Comparison of ENCODE assay signal across 28 cellular contexts in genomic region chr22:50090141-50090714, GRCh38. TPM values are rescaled to one million over a fixed set of nuclear protein-coding genes. Genes with fewer than 3 reads are reported as not detected.
DNase-seq lines count a peak whose midpoint lies in the region; ATAC-seq, FAIRE-seq and TF ChIP-seq lines count a peak whose summit lies in the region.
"Had no signal": no experiment of that assay in that cellular context is flagged by ENCODE, and none has a peak within 500 bp of the region (broad histone marks: within the 10 kb centered on the region; RNA-seq: fewer than 3 reads in every experiment).

No MANE protein-coding gene starts in this region.

- no peaks in the 10 kb centered on the region for H3K9me3 ChIP-seq in HepG2 (ENCODE audit: low read length)
- H3K9me3 ChIP-seq in skeletal muscle satellite cell (replicated peaks; ENCODE audit: low read length): no peaks in the 10 kb centered on the region
- H3K9me3 ChIP-seq: SK-N-SH had no signal

- in situ Hi-C loops in HepG2 (cut with HindIII; ENCODE audit: extremely low pct_ligation_motif_present, low pct_unique_long_range_greater_than_20kb): no loop called here

- no peaks in the 10 kb centered on the region for H3K36me3 Mint-ChIP-seq in chondrocyte (ENCODE audit: low read depth)

- H3K4me2 ChIP-seq in HepG2 (ENCODE audit: low read depth, low read length): no peak overlapping the region
- peak overlapping the region; percentile 15 for H3K4me2 ChIP-seq in skeletal muscle satellite cell (ENCODE audit: low read length)
- H3K4me2 ChIP-seq: SK-N-SH had no signal

- BruUV-seq in HepG2 (replicated peaks; lab: Mats Ljungman, UMichigan): no TSS peak

- no peak overlapping the region for H2AFZ ChIP-seq in HepG2 (ENCODE audit: low read length)

- CTCF ChIA-PET in HepG2 (lab: Yijun Ruan, JAX; ENCODE audit: low intra/inter-chr PET ratio, low total read pairs): no interaction called here

- H3K9ac ChIP-seq in HepG2 (ENCODE audit: insufficient read depth, low read depth, low read length): no peak overlapping the region
- no peak overlapping the region for H3K9ac ChIP-seq in skeletal muscle satellite cell (ENCODE audit: low read depth, low read length)
- H3K9ac ChIP-seq: SK-N-SH had no signal

- POLR2A ChIA-PET in HepG2 (lab: Yijun Ruan, JAX): no interaction called here

- 90% methylated on average over 39 of the region's 51 CpGs for WGBS in HepG2 (ENCODE audit: low lambda C conversion rate)

- peaks cover 9% of the 10 kb centered on the region for H3K27me3 Mint-ChIP-seq in chondrocyte (ENCODE audit: low read depth)

- peak; percentile 89 for DNase-seq in chondrocyte (ENCODE audit: low spot score)
- DNase-seq in HepG2 (ENCODE audit: low spot score): no peak
- no peak for DNase-seq in RKO (ENCODE audit: low spot score)
- DNase-seq in Kasumi-1 (lab: John Stamatoyannopoulos, UW): no peak
- DNase-seq in D341Med (ENCODE audit: low spot score): no peak
- no peak for DNase-seq in NCI-H345 treated with DMSO at 0.1 percent for 48 hours (lab: John Stamatoyannopoulos, UW; ENCODE audit: unreplicated experiment)
- DNase-seq: 8988T, ACHN, Calu3, DMS153, DND-41, HFFc6, NCI-H1105, NCI-H146, NCI-H1930, NCI-H2107, NCI-H446, NCI-H524 treated with DMSO at 0.1 percent for 48 hours, NCI-H774 had no signal

- no peaks in the 10 kb centered on the region for H3K36me3 ChIP-seq in HepG2 (replicated peaks in 1 of 2; ENCODE audit: control insufficient read depth in 1 of 2, insufficient read depth in 2 of 2, low read length in 2 of 2)
- H3K36me3 ChIP-seq in skeletal muscle satellite cell (ENCODE audit: insufficient read depth, low read length): no peaks in the 10 kb centered on the region
- H3K36me3 ChIP-seq: HAP-1 had no signal

- peaks cover 3% of the 10 kb centered on the region for H3K9me3 Mint-ChIP-seq in chondrocyte (ENCODE audit: low read depth)

- H3K27me3 ChIP-seq in HepG2 (ENCODE audit: control insufficient read depth in 1 of 2, insufficient read depth in 2 of 2, low read length in 2 of 2): peaks cover 2 to 14% of the 10 kb centered on the region in 2 experiments; a peak in 4 of 5 replicates
- H3K27me3 ChIP-seq in skeletal muscle satellite cell (ENCODE audit: control insufficient read depth, insufficient read depth, low read length): peaks cover 33% of the 10 kb centered on the region

- no peak for ATAC-seq in HepG2

- H3K79me2 ChIP-seq in HepG2 (ENCODE audit: insufficient read depth, low read length): no peaks in the 10 kb centered on the region

- intact Hi-C loops in HepG2 (cut with micrococcal nuclease; ENCODE audit: unreplicated experiment): no loop called here

- no peak for FAIRE-seq in HepG2 (lab: Jason Lieb, UNC)
- FAIRE-seq: GM12892, RCC 7860 had no signal

- TF ChIP-seq CTCF in 22Rv1 (IDR thresholded peaks at IDR 0.05) (no peak), chondrocyte (IDR thresholded peaks at IDR 0.05) (no peak), HepG2 (CRISPR knock-in tag; IDR thresholded peaks at IDR 0.05) (no peak)

- no peak for TF ChIP-seq EP300 in HepG2 (IDR thresholded peaks at IDR 0.05; ENCODE audit: low read depth in 2 of 2, low read length in 2 of 2)
- TF ChIP-seq EP300 in HepG2 (CRISPR knock-in tag; IDR thresholded peaks at IDR 0.05; ENCODE audit: borderline replicate concordance): no peak

- no peaks in the 10 kb centered on the region for H4K20me1 ChIP-seq in HepG2 (ENCODE audit: insufficient read depth, low read length)

- no peak for TF ChIP-seq RAD21 in HepG2 (CRISPR knock-in tag; IDR thresholded peaks at IDR 0.05)

- H3K4me3 ChIP-seq in HepG2 (replicated peaks in 1 of 3; ENCODE audit: insufficient read depth in 1 of 3, low read depth in 2 of 3, low read length in 3 of 3): no peak overlapping the region
- H3K4me3 ChIP-seq in skeletal muscle satellite cell (ENCODE audit: low read length): no peak overlapping the region
- H3K4me3 ChIP-seq: HAP-1 had no signal

- no peaks in the 10 kb centered on the region for H3K4me1 ChIP-seq in HepG2 (ENCODE audit: insufficient read depth, low read length)
- H3K4me1 ChIP-seq in skeletal muscle satellite cell (ENCODE audit: control insufficient read depth, insufficient read depth, low read length): no peaks in the 10 kb centered on the region
- H3K4me1 ChIP-seq: HAP-1 had no signal

- H3K27ac ChIP-seq in 22Rv1: peak overlapping the region; percentile 64
- no peak overlapping the region for H3K27ac ChIP-seq in HepG2 (ENCODE audit: extremely low read length, insufficient read depth, low read length)

- no peak overlapping the region for H3K4me3 Mint-ChIP-seq in chondrocyte (ENCODE audit: unreplicated experiment)
- H3K4me3 Mint-ChIP-seq: HFFc6 had no signal

- no peak overlapping the region for H3K27ac Mint-ChIP-seq in chondrocyte (ENCODE audit: unreplicated experiment)
- H3K27ac Mint-ChIP-seq: HFFc6 had no signal

- H3K4me1 Mint-ChIP-seq in chondrocyte (ENCODE audit: low read depth): peaks cover 5% of the 10 kb centered on the region

- TF ChIP-seq POLR2A in HepG2 (IDR thresholded peaks at IDR 0.05; ENCODE audit: insufficient read depth in 1 of 2, low read depth in 2 of 2, low read length in 2 of 2): no peak

RNA-seq across cellular contexts. Expression of gene MOV10L1, which starts 0.4 kb away (rescaled TPM):
- total RNA-seq in chondrocyte (0.51 to 1.1 TPM (median 1.1 TPM) in 3 replicates), HepG2 (2016; rRNA removed; fragmentation: Illumina TruSeq; extraction: Trizol) (0.11 TPM in 1 of 2 replicates, not detected in the other)
- not detected in 2 replicates for total RNA-seq in HepG2 (2016; cell fraction: cytosol; rRNA removed; fragmentation: Illumina TruSeq; extraction: Trizol; ENCODE audit: low read depth)
- total RNA-seq in HepG2 (2016; cell fraction: insoluble cytoplasmic fraction; rRNA removed; fragmentation: Illumina TruSeq; extraction: Trizol): 0.17 TPM in 1 of 2 replicates, not detected in the other
- total RNA-seq in HepG2 (2016; cell fraction: membrane; rRNA removed; fragmentation: Illumina TruSeq; extraction: Trizol): not detected in 2 replicates
- 0.12 and 0.28 TPM in 2 replicates for total RNA-seq in HepG2 (2016; cell fraction: nucleus; rRNA removed; fragmentation: Illumina TruSeq; extraction: Trizol)
- polyA plus RNA-seq in HepG2 (2011; rRNA removed): 0.12 and 0.31 TPM in 2 replicates
- polyA plus RNA-seq in HepG2 (2011; cell fraction: cytosol; rRNA removed): 0.05 and 0.09 TPM in 2 replicates
- 0.47 and 1.1 TPM in 2 replicates for polyA plus RNA-seq in HepG2 (2011; cell fraction: nucleus; rRNA removed)
- 0.29 and 0.46 TPM in 2 replicates for polyA plus RNA-seq in HepG2 (2012)
- not detected in 2 replicates for polyA plus RNA-seq in HepG2 (2016; cell fraction: cytosol; fragmentation: Illumina TruSeq; extraction: Trizol; ENCODE audit: low read depth)
- polyA plus RNA-seq in HepG2 (2016; cell fraction: insoluble cytoplasmic fraction; fragmentation: Illumina TruSeq; extraction: Trizol; ENCODE audit: low read depth): not detected in 2 replicates
- 0.08 TPM in 1 of 2 replicates, not detected in the other for polyA plus RNA-seq in HepG2 (2016; cell fraction: membrane; fragmentation: Illumina TruSeq; extraction: Trizol; ENCODE audit: low read depth)
- not detected in 2 replicates for polyA plus RNA-seq in HepG2 (2016; cell fraction: nucleus; fragmentation: Illumina TruSeq; extraction: Trizol; ENCODE audit: insufficient read depth, low read depth)
- polyA minus RNA-seq in HepG2 (2011; rRNA and poly(A)+ RNA removed; ENCODE audit: low replicate concordance): not detected in 2 replicates
- not detected in 2 replicates for polyA minus RNA-seq in HepG2 (2011; cell fraction: cytosol; rRNA and poly(A)+ RNA removed)
- polyA minus RNA-seq in HepG2 (2011; cell fraction: nucleus; rRNA and poly(A)+ RNA removed): 0.39 TPM in 1 of 2 replicates, not detected in the other
- 0.25 and 0.66 TPM in 2 replicates for total RNA-seq in skeletal muscle satellite cell (2012; rRNA removed)
- total RNA-seq: Calu3, MCF 10A had no signal

RNA-seq across cellular contexts. Expression of gene MLC1, which starts 5.0 kb away (rescaled TPM):
- total RNA-seq in chondrocyte: 0.38 to 0.77 TPM (median 0.50 TPM) in 3 replicates
- not detected in 2 replicates for total RNA-seq in HepG2 (2016; rRNA removed; fragmentation: Illumina TruSeq; extraction: Trizol)
- total RNA-seq in HepG2 (2016; cell fraction: cytosol; rRNA removed; fragmentation: Illumina TruSeq; extraction: Trizol; ENCODE audit: low read depth): not detected in 2 replicates
- not detected in 2 replicates for total RNA-seq in HepG2 (2016; cell fraction: insoluble cytoplasmic fraction; rRNA removed; fragmentation: Illumina TruSeq; extraction: Trizol)
- total RNA-seq in HepG2 (2016; cell fraction: membrane; rRNA removed; fragmentation: Illumina TruSeq; extraction: Trizol): not detected in 2 replicates
- not detected in 2 replicates for total RNA-seq in HepG2 (2016; cell fraction: nucleus; rRNA removed; fragmentation: Illumina TruSeq; extraction: Trizol)
- polyA plus RNA-seq in HepG2 (2011; rRNA removed): not detected in 2 replicates
- polyA plus RNA-seq in HepG2 (2011; cell fraction: cytosol; rRNA removed): not detected in 2 replicates
- not detected in 2 replicates for polyA plus RNA-seq in HepG2 (2011; cell fraction: nucleus; rRNA removed)
- not detected in 2 replicates for polyA plus RNA-seq in HepG2 (2012)
- not detected in 2 replicates for polyA plus RNA-seq in HepG2 (2016; cell fraction: cytosol; fragmentation: Illumina TruSeq; extraction: Trizol; ENCODE audit: low read depth)
- polyA plus RNA-seq in HepG2 (2016; cell fraction: insoluble cytoplasmic fraction; fragmentation: Illumina TruSeq; extraction: Trizol; ENCODE audit: low read depth): not detected in 2 replicates
- polyA plus RNA-seq in HepG2 (2016; cell fraction: membrane; fragmentation: Illumina TruSeq; extraction: Trizol; ENCODE audit: low read depth): not detected in 2 replicates
- polyA plus RNA-seq in HepG2 (2016; cell fraction: nucleus; fragmentation: Illumina TruSeq; extraction: Trizol; ENCODE audit: insufficient read depth, low read depth): not detected in 2 replicates
- polyA minus RNA-seq in HepG2 (2011; rRNA and poly(A)+ RNA removed; ENCODE audit: low replicate concordance): not detected in 2 replicates
- polyA minus RNA-seq in HepG2 (2011; cell fraction: cytosol; rRNA and poly(A)+ RNA removed): not detected in 2 replicates
- not detected in 2 replicates for polyA minus RNA-seq in HepG2 (2011; cell fraction: nucleus; rRNA and poly(A)+ RNA removed)
- total RNA-seq in skeletal muscle satellite cell (2012; rRNA removed): not detected in 2 replicates
- total RNA-seq: Calu3, HFFc6, LHCN-M2, MCF 10A had no signal
- polyA plus RNA-seq: SK-N-SH had no signal

RNA-seq across cellular contexts. Expression of gene TTLL8, which starts 32.1 kb away (rescaled TPM):
- total RNA-seq in chondrocyte (not detected in 3 replicates), HepG2 (2016; rRNA removed; fragmentation: Illumina TruSeq; extraction: Trizol) (not detected in 2 replicates)
- not detected in 2 replicates for total RNA-seq in HepG2 (2016; cell fraction: cytosol; rRNA removed; fragmentation: Illumina TruSeq; extraction: Trizol; ENCODE audit: low read depth)
- not detected in 2 replicates for total RNA-seq in HepG2 (2016; cell fraction: insoluble cytoplasmic fraction; rRNA removed; fragmentation: Illumina TruSeq; extraction: Trizol)
- total RNA-seq in HepG2 (2016; cell fraction: membrane; rRNA removed; fragmentation: Illumina TruSeq; extraction: Trizol): not detected in 2 replicates
- total RNA-seq in HepG2 (2016; cell fraction: nucleus; rRNA removed; fragmentation: Illumina TruSeq; extraction: Trizol): not detected in 2 replicates
- not detected in 2 replicates for polyA plus RNA-seq in HepG2 (2011; rRNA removed)
- polyA plus RNA-seq in HepG2 (2011; cell fraction: cytosol; rRNA removed): not detected in 2 replicates
- not detected in 2 replicates for polyA plus RNA-seq in HepG2 (2011; cell fraction: nucleus; rRNA removed)
- polyA plus RNA-seq in HepG2 (2012): not detected in 2 replicates
- not detected in 2 replicates for polyA plus RNA-seq in HepG2 (2016; cell fraction: cytosol; fragmentation: Illumina TruSeq; extraction: Trizol; ENCODE audit: low read depth)
- not detected in 2 replicates for polyA plus RNA-seq in HepG2 (2016; cell fraction: insoluble cytoplasmic fraction; fragmentation: Illumina TruSeq; extraction: Trizol; ENCODE audit: low read depth)
- not detected in 2 replicates for polyA plus RNA-seq in HepG2 (2016; cell fraction: membrane; fragmentation: Illumina TruSeq; extraction: Trizol; ENCODE audit: low read depth)
- polyA plus RNA-seq in HepG2 (2016; cell fraction: nucleus; fragmentation: Illumina TruSeq; extraction: Trizol; ENCODE audit: insufficient read depth, low read depth): not detected in 2 replicates
- polyA minus RNA-seq in HepG2 (2011; rRNA and poly(A)+ RNA removed; ENCODE audit: low replicate concordance): not detected in 2 replicates
- polyA minus RNA-seq in HepG2 (2011; cell fraction: cytosol; rRNA and poly(A)+ RNA removed): not detected in 2 replicates
- polyA minus RNA-seq in HepG2 (2011; cell fraction: nucleus; rRNA and poly(A)+ RNA removed): not detected in 2 replicates
- not detected in 2 replicates for total RNA-seq in skeletal muscle satellite cell (2012; rRNA removed)
- total RNA-seq: Calu3, HFFc6, LHCN-M2, MCF 10A had no signal
- polyA plus RNA-seq: BJ, SK-N-SH had no signal
